Comparison of ENCODE assay signal across 14 cellular contexts in the genomic region with DNA sequence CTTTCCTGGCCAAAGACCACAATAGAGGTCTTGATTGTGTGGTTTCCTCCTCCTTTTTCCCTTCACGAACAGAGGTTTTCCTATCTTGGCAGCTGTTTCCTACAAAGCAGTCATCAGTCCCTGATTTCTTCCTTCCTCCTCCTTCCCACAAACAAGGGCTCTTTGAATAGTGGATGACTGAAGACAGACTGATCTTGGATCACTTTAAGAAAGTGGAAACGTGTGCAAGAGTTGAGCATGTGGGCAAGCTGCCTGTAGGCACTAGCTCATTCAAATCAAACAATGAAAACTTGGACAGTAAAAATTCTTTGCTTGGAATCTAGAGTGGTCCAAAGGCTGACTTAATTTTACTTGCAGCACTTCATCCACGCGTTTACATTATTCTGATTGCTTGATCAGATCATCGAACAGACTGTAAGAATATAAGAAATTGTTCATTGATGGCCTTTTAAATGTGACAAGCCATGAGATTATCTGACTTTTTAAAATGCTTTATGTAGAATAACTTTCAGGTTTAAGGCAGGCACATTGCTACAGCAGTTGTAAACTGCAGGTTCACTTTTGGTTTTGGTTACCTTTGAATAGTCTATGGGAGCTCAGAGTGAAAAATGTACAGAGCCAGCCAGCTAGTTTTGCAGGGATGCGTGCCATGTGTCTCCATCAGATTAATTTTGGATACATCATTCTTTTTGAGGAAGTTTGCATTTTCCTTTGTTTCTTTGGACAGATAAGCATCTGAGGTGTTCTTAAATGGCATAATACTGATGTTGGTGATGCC. TPM values are rescaled to one million over a fixed set of nuclear protein-coding genes. Genes with fewer than 3 reads are reported as not detected.
DNase-seq lines count a peak whose midpoint lies in the region; ATAC-seq and TF ChIP-seq lines count a peak whose summit lies in the region.
"Had no signal": no experiment of that assay in that cellular context is flagged by ENCODE, and none has a peak within 500 bp of the region (broad histone marks: within the 10 kb centered on the region; RNA-seq: fewer than 3 reads in every experiment).

No MANE protein-coding gene starts in this region.

- H3K9me3 ChIP-seq in SK-N-SH: no peaks in the 10 kb centered on the region
- H3K9me3 ChIP-seq: psoas muscle had no signal

- no peaks in the 10 kb centered on the region for H3K27me3 ChIP-seq in SK-N-SH (ENCODE audit: insufficient read depth)

- peaks cover 3% of the 10 kb centered on the region for H3K9me3 Mint-ChIP-seq in activated CD8-positive, alpha-beta memory T cell treated with anti-CD3 and anti-CD28 coated beads, Interleukin-2, amount 10 ng/mL, durations not matched to agents 7 days and 5 days (ENCODE audit: low read depth)
- H3K9me3 Mint-ChIP-seq: activated CD4-positive, alpha-beta T cell treated with anti-CD3 and anti-CD28 coated beads, Interleukin-2, amount 10 ng/mL, durations not matched to agents 7 days and 5 days; activated naive CD4-positive, alpha-beta T cell treated with anti-CD3 and anti-CD28 coated beads for 36 hours had no signal

- H3F3A ChIP-seq in SK-N-SH (replicated peaks; ENCODE audit: insufficient read depth): peaks cover 13% of the 10 kb centered on the region

- peaks cover 55% of the 10 kb centered on the region; the same call in 1 of the 2 replicates for H4K20me1 ChIP-seq in SK-N-SH (ENCODE audit: insufficient read depth)

- no peak for TF ChIP-seq RAD21 in SK-N-SH (IDR thresholded peaks at IDR 0.05; ENCODE audit: low read length)

- no peak overlapping the region for H2AFZ ChIP-seq in SK-N-SH (ENCODE audit: low read depth)

- peak; percentile 37 for ATAC-seq in omental fat pad (ENCODE audit: low FRiP score)
- no peak for ATAC-seq in activated CD8-positive, alpha-beta memory T cell treated with anti-CD3 and anti-CD28 coated beads, Interleukin-2, amount 10 ng/mL, durations not matched to agents 7 days and 5 days
- ATAC-seq in GM19324 (IDR thresholded peaks at IDR 0.05; ENCODE audit: low FRiP score, unreplicated experiment): no peak
- ATAC-seq in HG02885 (IDR thresholded peaks at IDR 0.05; ENCODE audit: poor library complexity, unreplicated experiment): no peak

- H3K79me2 ChIP-seq in SK-N-SH (ENCODE audit: insufficient read depth): peaks cover 84% of the 10 kb centered on the region

- H3K4me2 ChIP-seq in SK-N-SH: 0 out of 2 replicates have a peak overlapping the region, but pooled peaks have one; percentile 0

- no peak overlapping the region for H3K4me3 ChIP-seq in SK-N-SH (ENCODE audit: low read depth in 2 of 2, low read length in 1 of 2)
- H3K4me3 ChIP-seq: dorsolateral prefrontal cortex, psoas muscle had no signal

- DNase-seq in DMS114 treated with DMSO at 0.1 percent for 48 hours (lab: John Stamatoyannopoulos, UW; ENCODE audit: unreplicated experiment) (peak; percentile 23), SK-N-SH (no peak), fibroblast of the conjunctiva (ENCODE audit: low read depth) (peak; percentile 33), omental fat pad (ENCODE audit: low spot score) (no peak), ecto neural progenitor cell (ENCODE audit: low spot score) (no peak)
- DNase-seq in activated CD8-positive, alpha-beta memory T cell treated with anti-CD3 and anti-CD28 coated beads, Interleukin-2, amount 10 ng/mL, durations not matched to agents 7 days and 5 days: no peak
- DNase-seq: activated CD4-positive, alpha-beta T cell treated with anti-CD3 and anti-CD28 coated beads, Interleukin-2, amount 10 ng/mL, durations not matched to agents 7 days and 5 days; activated naive CD4-positive, alpha-beta T cell treated with anti-CD3 and anti-CD28 coated beads for 36 hours; dorsolateral prefrontal cortex; NCI-H526; psoas muscle had no signal

- CTCF ChIA-PET in SK-N-SH (lab: Yijun Ruan, JAX): interaction anchor here (0.7 to 0.9 kb wide), 2 partner anchors 22 to 69 kb away, joined by 3 read pairs; no protein-coding TSS in a partner anchor
- CTCF ChIA-PET in activated CD8-positive, alpha-beta memory T cell treated with anti-CD3 and anti-CD28 coated beads, Interleukin-2, amount 10 ng/mL, durations not matched to agents 7 days and 5 days (lab: Charles Lee): no interaction called here

- H3K36me3 ChIP-seq in SK-N-SH (replicated peaks in 1 of 2; ENCODE audit: control insufficient read depth in 1 of 2, insufficient read depth in 2 of 2, low read length in 1 of 2): peaks cover 4 to 10% of the 10 kb centered on the region in 2 experiments

- no peaks in the 10 kb centered on the region for H3K4me1 Mint-ChIP-seq in activated CD8-positive, alpha-beta memory T cell treated with anti-CD3 and anti-CD28 coated beads, Interleukin-2, amount 10 ng/mL, durations not matched to agents 7 days and 5 days
- H3K4me1 Mint-ChIP-seq: activated CD4-positive, alpha-beta T cell treated with anti-CD3 and anti-CD28 coated beads, Interleukin-2, amount 10 ng/mL, durations not matched to agents 7 days and 5 days had no signal

- no peak for TF ChIP-seq EP300 in SK-N-SH (IDR thresholded peaks at IDR 0.05; ENCODE audit: borderline replicate concordance in 1 of 2, low read depth in 1 of 2, low read length in 1 of 2)

- no peak for TF ChIP-seq CTCF in SK-N-SH (IDR thresholded peaks at IDR 0.05)
- TF ChIP-seq CTCF in omental fat pad (IDR thresholded peaks at IDR 0.05): no peak

- no peaks in the 10 kb centered on the region for H3K36me3 Mint-ChIP-seq in activated CD8-positive, alpha-beta memory T cell treated with anti-CD3 and anti-CD28 coated beads, Interleukin-2, amount 10 ng/mL, durations not matched to agents 7 days and 5 days

- H3K27ac ChIP-seq in SK-N-SH (ENCODE audit: low read depth in 2 of 2, low read length in 1 of 2): peak overlapping the region; percentile 11 to 34; a peak in 2 of 4 replicates
- H3K27ac ChIP-seq: C4-2B, dorsolateral prefrontal cortex, psoas muscle had no signal

- H3K9ac ChIP-seq in SK-N-SH: no peak overlapping the region

- no peak overlapping the region for H3K4me3 Mint-ChIP-seq in activated CD8-positive, alpha-beta memory T cell treated with anti-CD3 and anti-CD28 coated beads, Interleukin-2, amount 10 ng/mL, durations not matched to agents 7 days and 5 days
- H3K4me3 Mint-ChIP-seq: activated CD4-positive, alpha-beta T cell treated with anti-CD3 and anti-CD28 coated beads, Interleukin-2, amount 10 ng/mL, durations not matched to agents 7 days and 5 days; activated naive CD4-positive, alpha-beta T cell treated with anti-CD3 and anti-CD28 coated beads for 36 hours had no signal

- H3K27ac Mint-ChIP-seq in activated CD8-positive, alpha-beta memory T cell treated with anti-CD3 and anti-CD28 coated beads, Interleukin-2, amount 10 ng/mL, durations not matched to agents 7 days and 5 days: no peak overlapping the region
- H3K27ac Mint-ChIP-seq: activated CD4-positive, alpha-beta T cell treated with anti-CD3 and anti-CD28 coated beads, Interleukin-2, amount 10 ng/mL, durations not matched to agents 7 days and 5 days; activated naive CD4-positive, alpha-beta T cell treated with anti-CD3 and anti-CD28 coated beads for 36 hours had no signal

- POLR2A ChIA-PET in SK-N-SH (lab: Yijun Ruan, JAX): no interaction called here

- no peaks in the 10 kb centered on the region; the same call in 1 of the 2 replicates for H3K9me2 ChIP-seq in SK-N-SH

- no peaks in the 10 kb centered on the region for H3K27me3 Mint-ChIP-seq in activated CD8-positive, alpha-beta memory T cell treated with anti-CD3 and anti-CD28 coated beads, Interleukin-2, amount 10 ng/mL, durations not matched to agents 7 days and 5 days
- H3K27me3 Mint-ChIP-seq: activated CD4-positive, alpha-beta T cell treated with anti-CD3 and anti-CD28 coated beads, Interleukin-2, amount 10 ng/mL, durations not matched to agents 7 days and 5 days had no signal

- 73% methylated on average over 6 of the region's 6 CpGs for WGBS in SK-N-SH (ENCODE audit: low lambda C conversion rate)

- peaks cover 21 to 38% of the 10 kb centered on the region in 2 experiments for H3K4me1 ChIP-seq in SK-N-SH (ENCODE audit: control insufficient read depth in 1 of 2, insufficient read depth in 2 of 2, low read depth in 1 of 2, low read length in 1 of 2)

TF ChIP-seq in SK-N-SH, 30 proteins besides CTCF, POLR2A, EP300 and RAD21:
- TF ChIP-seq PBX3 (IDR thresholded peaks at IDR 0.05): 0 out of 2 replicates have a peak, but pooled peaks have one; percentile 4
- TF ChIP-seq, protein P1, sequence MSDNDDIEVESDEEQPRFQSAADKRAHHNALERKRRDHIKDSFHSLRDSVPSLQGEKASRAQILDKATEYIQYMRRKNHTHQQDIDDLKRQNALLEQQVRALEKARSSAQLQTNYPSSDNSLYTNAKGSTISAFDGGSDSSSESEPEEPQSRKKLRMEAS (IDR thresholded peaks at IDR 0.05; ENCODE audit: low read depth): no peak

RNA-seq across cellular contexts. Expression of gene ADGRL2, which starts 34.4 kb away (rescaled TPM):
- 40.3 and 52.4 TPM in 2 replicates for polyA plus RNA-seq in SK-N-SH (2012; rRNA removed)
- polyA plus RNA-seq in SK-N-SH (2012; cell fraction: cytosol; rRNA removed): 42.5 and 50.3 TPM in 2 replicates
- polyA plus RNA-seq in SK-N-SH (2012; cell fraction: nucleus; rRNA removed): 29.1 and 92.1 TPM in 2 replicates
- total RNA-seq in omental fat pad: 10 to 100 TPM; 50.7 to 72.4 (median 54.2) TPM
- under 1 TPM in 1 of 2 experiments, not detected in 1; 0.05 TPM for total RNA-seq in activated CD8-positive, alpha-beta memory T cell treated with anti-CD3 and anti-CD28 coated beads, Interleukin-2, amount 10 ng/mL, durations not matched to agents 7 days and 5 days
- total RNA-seq: activated CD4-positive, alpha-beta T cell treated with anti-CD3 and anti-CD28 coated beads, Interleukin-2, amount 10 ng/mL, durations not matched to agents 7 days and 5 days; activated naive CD4-positive, alpha-beta T cell treated with anti-CD3 and anti-CD28 coated beads for 36 hours had no signal

Comparison
In these comparisons a context has a peak if more than half of its experiments do, and no peak if none do; other contexts are left out.
1. DNase-seq: peak in DMS114 treated with DMSO at 0.1 percent for 48 hours (single experiment) and fibroblast of the conjunctiva (single experiment); none in SK-N-SH (single experiment), omental fat pad (single experiment), activated CD8-positive, alpha-beta memory T cell treated with anti-CD3 and anti-CD28 coated beads, Interleukin-2, amount 10 ng/mL, durations not matched to agents 7 days and 5 days (single experiment) and ecto neural progenitor cell (single experiment).
2. RNA of gene ADGRL2, which starts 34.4 kb away (total RNA-seq): 50.7 to 72.4 TPM in omental fat pad; 0.05 TPM in activated CD8-positive, alpha-beta memory T cell treated with anti-CD3 and anti-CD28 coated beads, Interleukin-2, amount 10 ng/mL, durations not matched to agents 7 days and 5 days; every median in the first group is over 10 times any median in the second.